Comparison of ENCODE assay signal across 21 cellular contexts in the genomic region with DNA sequence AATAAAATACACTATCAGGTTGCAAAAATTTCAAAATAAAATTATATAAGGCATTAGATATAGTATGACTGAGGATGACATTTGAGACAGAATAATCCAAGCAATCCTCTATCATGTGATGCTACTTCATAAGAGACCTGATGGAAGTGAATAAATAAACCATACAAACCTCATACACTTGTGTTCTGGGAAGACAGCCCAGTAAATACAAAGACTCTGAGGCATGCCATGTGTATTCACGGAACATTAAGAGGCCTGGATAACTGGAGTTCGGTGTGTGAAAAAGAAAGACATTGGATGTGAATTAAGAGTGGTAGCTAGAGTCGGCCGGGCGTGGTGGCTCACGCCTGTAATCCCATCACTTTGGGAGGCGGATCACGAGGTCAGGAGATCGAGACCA.
"Had no signal": no experiment of that assay in that cellular context is flagged by ENCODE, and none has a peak within 500 bp of the region (broad histone marks: within the 10 kb centered on the region; RNA-seq: fewer than 3 reads in every experiment).

No MANE protein-coding gene starts in this region.

- H3K4me3 ChIP-seq: cardiac muscle cell, neural progenitor cell, psoas muscle, stomach, thyroid gland, upper lobe of left lung had no signal

- H3K36me3 ChIP-seq: cardiac muscle cell, neural progenitor cell, stomach, thyroid gland, upper lobe of left lung had no signal

- H3K4me1 ChIP-seq: neural progenitor cell, parathyroid adenoma, psoas muscle, stomach, thyroid gland, upper lobe of left lung had no signal

- H3K4me2 ChIP-seq: neural progenitor cell had no signal

- ATAC-seq: activated CD4-positive, alpha-beta T cell treated with anti-CD3 and anti-CD28 coated beads for 36 hours; activated CD8-positive, alpha-beta memory T cell treated with anti-CD3 and anti-CD28 coated beads, Interleukin-2, amount 10 ng/mL, durations not matched to agents 7 days and 5 days; activated CD8-positive, alpha-beta T cell treated with anti-CD3 and anti-CD28 coated beads, Interleukin-2, amount 10 ng/mL, durations not matched to agents 7 days and 5 days; natural killer cell; psoas muscle; stimulated activated naive B cell treated with anti-CD40 and anti-IgM and Interleukin-4, amounts not matched to agents 10 μg/mL and 1 μg/mL and 100 μg/mL, for 72 hours had no signal

- DNase-seq: activated CD4-positive, alpha-beta T cell treated with anti-CD3 and anti-CD28 coated beads for 36 hours; activated CD4-positive, CD25-positive, alpha-beta regulatory T cell; activated CD8-positive, alpha-beta memory T cell treated with anti-CD3 and anti-CD28 coated beads, Interleukin-2, amount 10 ng/mL, durations not matched to agents 7 days and 5 days; activated CD8-positive, alpha-beta T cell treated with anti-CD3 and anti-CD28 coated beads, Interleukin-2, amount 10 ng/mL, durations not matched to agents 7 days and 5 days; activated T-cell treated with anti-CD3 and anti-CD28 coated beads, Interleukin-2, amount 50 U/mL, for 48 hours; anterior cingulate cortex; foreskin fibroblast; head of caudate nucleus; kidney glomerular epithelial cell; natural killer cell; occipital lobe; psoas muscle; stimulated activated CD4-positive, alpha-beta T cell treated with anti-CD3 and anti-CD28 coated beads, Interleukin-15, amount 100 ng/mL, for 24 hours; stimulated activated CD4-positive, alpha-beta T cell treated with anti-CD3 and anti-CD28 coated beads, Interleukin-2, amount 100 ng/mL, for 24 hours; stimulated activated naive B cell treated with anti-CD40 and anti-IgM and Interleukin-4, amounts not matched to agents 10 μg/mL and 1 μg/mL and 100 μg/mL, for 72 hours; stomach; thyroid gland had no signal

- H2AFZ ChIP-seq: neural progenitor cell, parathyroid adenoma had no signal

- H3K79me2 ChIP-seq: parathyroid adenoma had no signal

- H3K9me3 ChIP-seq: psoas muscle, stomach, thyroid gland, upper lobe of left lung had no signal

- H3K27ac ChIP-seq: cardiac muscle cell, neural progenitor cell, parathyroid adenoma, psoas muscle, stomach, thyroid gland, upper lobe of left lung had no signal

- H3K27me3 ChIP-seq: cardiac muscle cell, neural progenitor cell, stomach, thyroid gland, upper lobe of left lung had no signal

- H3K9ac ChIP-seq: neural progenitor cell, parathyroid adenoma had no signal
